In the genomic region with DNA sequence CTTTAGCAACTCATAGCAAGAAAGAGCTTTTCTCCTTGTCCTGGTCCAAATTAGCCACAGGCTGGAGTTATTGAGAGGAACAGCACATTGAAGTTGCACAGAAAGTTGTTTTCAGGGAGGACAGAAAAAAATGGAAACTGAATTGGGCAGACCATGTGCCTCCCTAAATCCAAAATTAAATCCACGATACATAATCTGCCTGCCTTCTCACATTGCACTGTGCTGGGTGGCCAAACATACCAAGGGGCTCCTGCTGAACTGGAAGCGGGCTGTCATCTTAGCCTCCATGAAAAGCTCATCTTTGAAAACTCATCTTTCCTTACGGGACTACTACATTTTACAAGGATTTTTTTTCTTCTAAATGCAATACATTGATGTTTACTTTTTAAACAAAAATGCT, we compare ENCODE assay signal across 12 cellular contexts. TPM values are rescaled to one million over a fixed set of nuclear protein-coding genes. Genes with fewer than 3 reads are reported as not detected.
DNase-seq lines count a peak whose midpoint lies in the region; ATAC-seq, FAIRE-seq and TF ChIP-seq lines count a peak whose summit lies in the region.
"Had no signal": no experiment of that assay in that cellular context is flagged by ENCODE, and none has a peak within 500 bp of the region (broad histone marks: within the 10 kb centered on the region; RNA-seq: fewer than 3 reads in every experiment).

No MANE protein-coding gene starts in this region.

- H3K36me3 Mint-ChIP-seq in T-helper 2 cell treated with Interferon-gamma antibody and Interleukin-4, amounts not matched to agents 5 μg/mL and 100 μg/mL, for 36 hours (ENCODE audit: low read depth) = no peaks in the 10 kb centered on the region
- no peaks in the 10 kb centered on the region for H3K36me3 Mint-ChIP-seq in activated naive CD8-positive, alpha-beta T cell treated with anti-CD3 and anti-CD28 coated beads for 36 hours

- ATAC-seq in psoas muscle (peak; percentile 61 to 86 (median 68)), esophagus mucosa (no peak)

- peaks cover 26% of the 10 kb centered on the region for H3K4me1 ChIP-seq in psoas muscle
- H3K4me1 ChIP-seq in left ventricle myocardium inferior = peaks cover 6% of the 10 kb centered on the region
- no peaks in the 10 kb centered on the region for H3K4me1 ChIP-seq in small intestine (ENCODE audit: control insufficient read depth in 2 of 2, insufficient read depth in 1 of 2, low read depth in 1 of 2, low read length in 1 of 2)

- TF ChIP-seq CTCF in psoas muscle (IDR thresholded peaks at IDR 0.05) (no peak), left ventricle myocardium inferior (IDR thresholded peaks at IDR 0.05; ENCODE audit: borderline replicate concordance) (no peak)

- H3K9me3 Mint-ChIP-seq in T-helper 2 cell treated with Interferon-gamma antibody and Interleukin-4, amounts not matched to agents 5 μg/mL and 100 μg/mL, for 36 hours = no peaks in the 10 kb centered on the region
- peaks cover 3% of the 10 kb centered on the region for H3K9me3 Mint-ChIP-seq in activated naive CD8-positive, alpha-beta T cell treated with anti-CD3 and anti-CD28 coated beads for 36 hours

- H3K4me3 Mint-ChIP-seq in T-helper 2 cell treated with Interferon-gamma antibody and Interleukin-4, amounts not matched to agents 5 μg/mL and 100 μg/mL, for 36 hours = peak overlapping the region; percentile 80
- no peak overlapping the region for H3K4me3 Mint-ChIP-seq in activated naive CD8-positive, alpha-beta T cell treated with anti-CD3 and anti-CD28 coated beads for 36 hours

- H3K4me1 Mint-ChIP-seq in T-helper 2 cell treated with Interferon-gamma antibody and Interleukin-4, amounts not matched to agents 5 μg/mL and 100 μg/mL, for 36 hours (ENCODE audit: low read depth) = peaks cover 42% of the 10 kb centered on the region
- peaks cover 64% of the 10 kb centered on the region for H3K4me1 Mint-ChIP-seq in activated naive CD8-positive, alpha-beta T cell treated with anti-CD3 and anti-CD28 coated beads for 36 hours

- no peaks in the 10 kb centered on the region for H3K36me3 ChIP-seq in KOPT-K1 (ENCODE audit: insufficient read depth, low read length)
- H3K36me3 ChIP-seq in psoas muscle (ENCODE audit: insufficient read depth in 1 of 2, low read depth in 1 of 2) = no peaks in the 10 kb centered on the region
- H3K36me3 ChIP-seq in left ventricle myocardium inferior = no peaks in the 10 kb centered on the region
- H3K36me3 ChIP-seq in small intestine (ENCODE audit: control insufficient read depth in 2 of 2, insufficient read depth in 2 of 2, low read length in 2 of 2) = no peaks in the 10 kb centered on the region
- H3K36me3 ChIP-seq: colonic mucosa, thoracic aorta had no signal

- no peak for DNase-seq in T-helper 2 cell treated with Interferon-gamma antibody and Interleukin-4, amounts not matched to agents 5 μg/mL and 100 μg/mL, for 36 hours (ENCODE audit: low spot score)
- no peak for DNase-seq in T-helper 2 cell
- DNase-seq in activated naive CD8-positive, alpha-beta T cell treated with anti-CD3 and anti-CD28 coated beads for 36 hours = no peak
- DNase-seq in psoas muscle = no peak
- DNase-seq in left ventricle myocardium inferior = no peak
- DNase-seq in small intestine = no peak
- DNase-seq: colonic mucosa, NCI-H1048, nucleus accumbens had no signal

- no peak overlapping the region for H3K27ac Mint-ChIP-seq in T-helper 2 cell treated with Interferon-gamma antibody and Interleukin-4, amounts not matched to agents 5 μg/mL and 100 μg/mL, for 36 hours
- peak overlapping the region; percentile 98 for H3K27ac Mint-ChIP-seq in activated naive CD8-positive, alpha-beta T cell treated with anti-CD3 and anti-CD28 coated beads for 36 hours

- H3K9me3 ChIP-seq in KOPT-K1 (ENCODE audit: insufficient read depth, low read length, poor library complexity, severe bottlenecking) (no peaks in the 10 kb centered on the region), psoas muscle (no peaks in the 10 kb centered on the region), left ventricle myocardium inferior (replicated peaks) (no peaks in the 10 kb centered on the region), small intestine (ENCODE audit: control insufficient read depth, low read depth) (no peaks in the 10 kb centered on the region)
- H3K9me3 ChIP-seq: colonic mucosa, thoracic aorta had no signal

- intact Hi-C loops in psoas muscle (cut with DNase I) (no loop called here), left ventricle myocardium inferior (cut with micrococcal nuclease) (no loop called here)

- peak overlapping the region; percentile 90 for H3K27ac ChIP-seq in KOPT-K1 (ENCODE audit: low read depth, low read length, poor library complexity, severe bottlenecking)
- peak overlapping the region; percentile 84 for H3K27ac ChIP-seq in psoas muscle
- H3K27ac ChIP-seq in left ventricle myocardium inferior (replicated peaks) = no peak overlapping the region
- no peak overlapping the region for H3K27ac ChIP-seq in small intestine (ENCODE audit: low read depth in 1 of 2, low read length in 1 of 2)
- H3K27ac ChIP-seq: colonic mucosa had no signal

- H3K27me3 Mint-ChIP-seq in T-helper 2 cell treated with Interferon-gamma antibody and Interleukin-4, amounts not matched to agents 5 μg/mL and 100 μg/mL, for 36 hours (ENCODE audit: low read depth) = no peaks in the 10 kb centered on the region
- no peaks in the 10 kb centered on the region for H3K27me3 Mint-ChIP-seq in activated naive CD8-positive, alpha-beta T cell treated with anti-CD3 and anti-CD28 coated beads for 36 hours

- no peak for FAIRE-seq in small intestine (lab: Jason Lieb, UNC)

- H3K4me3 ChIP-seq in psoas muscle (no peak overlapping the region), left ventricle myocardium inferior (no peak overlapping the region), small intestine (ENCODE audit: low read depth in 1 of 2, low read length in 2 of 2) (no peak overlapping the region)
- H3K4me3 ChIP-seq: colonic mucosa had no signal

- 30 to 69% (median 34%) methylated on average over 3 of the region's 3 CpGs for WGBS in psoas muscle, 3 donors
- 96 to 100% (median 98%) methylated on average over 3 of the region's 3 CpGs for WGBS in small intestine, 3 donors

- H3K27me3 ChIP-seq in psoas muscle (ENCODE audit: insufficient read depth in 3 of 3, low read length in 2 of 3) = no peaks in the 10 kb centered on the region
- H3K27me3 ChIP-seq in left ventricle myocardium inferior (ENCODE audit: low read depth) = no peaks in the 10 kb centered on the region
- no peaks in the 10 kb centered on the region for H3K27me3 ChIP-seq in small intestine (ENCODE audit: control insufficient read depth in 2 of 2, insufficient read depth in 2 of 2, low read length in 2 of 2)
- H3K27me3 ChIP-seq: colonic mucosa had no signal

RNA-seq across cellular contexts. Expression of gene TNFAIP3, which starts 59.9 kb away (rescaled TPM):
- total RNA-seq in activated naive CD8-positive, alpha-beta T cell treated with anti-CD3 and anti-CD28 coated beads for 36 hours = 100 to 1,000 TPM; 214 to 222 TPM
- total RNA-seq in psoas muscle = 10 to 100 TPM in 2 of 4 donors, 1 to 10 TPM in 2; 4.0 to 12.8 (median 8.3) TPM
- 1 to 10 TPM; 2.0 to 4.3 (median 2.8) TPM for polyA plus RNA-seq in psoas muscle
- total RNA-seq in left ventricle myocardium inferior = 7.0 TPM
- 10 to 100 TPM; 10.8 to 16.1 (median 14.5) TPM for polyA plus RNA-seq in small intestine
- 8.8 TPM for total RNA-seq in esophagus mucosa

Comparison
In these comparisons a context has a peak if more than half of its experiments do, and no peak if none do; other contexts are left out.
1. H3K27ac ChIP-seq: peak in KOPT-K1 (single experiment) and psoas muscle (single experiment); none in left ventricle myocardium inferior (single experiment) and small intestine (0 of 2).
2. RNA of gene TNFAIP3, which starts 59.9 kb away (total RNA-seq): 214 to 222 TPM in activated naive CD8-positive, alpha-beta T cell treated with anti-CD3 and anti-CD28 coated beads for 36 hours; 4.0 to 12.8 TPM in psoas muscle, 8.8 TPM in esophagus mucosa (single experiment) and 7.0 TPM in left ventricle myocardium inferior (single experiment); every median in the first group is over 10 times any median in the second.